8 cellular contexts compared by ENCODE assay signal in genomic region chr3:101695779-101696372, GRCh38. TPM values are rescaled to one million over a fixed set of nuclear protein-coding genes. Genes with fewer than 3 reads are reported as not detected.
DNase-seq lines count a peak whose midpoint lies in the region; ATAC-seq and TF ChIP-seq lines count a peak whose summit lies in the region.

No MANE protein-coding gene starts in this region.

- H3K9me3 Mint-ChIP-seq in activated naive CD4-positive, alpha-beta T cell treated with anti-CD3 and anti-CD28 coated beads for 36 hours = no peaks in the 10 kb centered on the region
- no peaks in the 10 kb centered on the region for H3K9me3 Mint-ChIP-seq in type B pancreatic cell
- no peaks in the 10 kb centered on the region for H3K9me3 Mint-ChIP-seq in activated T-helper 1 cell treated with anti-CD3 and anti-CD28 coated beads, Interleukin-12 subunit alpha, Interleukin-12 subunit beta, Interleukin-2, Interleukin-4 antibody, amounts not matched to agents 30 ng/mL and 10 ng/mL and 1 ng/mL, durations not matched to agents 14 hours and 24 hours and 36 hours

- H3K4me3 Mint-ChIP-seq in activated naive CD4-positive, alpha-beta T cell treated with anti-CD3 and anti-CD28 coated beads for 36 hours = no peak overlapping the region
- no peak overlapping the region for H3K4me3 Mint-ChIP-seq in type B pancreatic cell
- no peak overlapping the region for H3K4me3 Mint-ChIP-seq in activated T-helper 1 cell treated with anti-CD3 and anti-CD28 coated beads, Interleukin-12 subunit alpha, Interleukin-12 subunit beta, Interleukin-2, Interleukin-4 antibody, amounts not matched to agents 30 ng/mL and 10 ng/mL and 1 ng/mL, durations not matched to agents 14 hours and 24 hours and 36 hours

- TF ChIP-seq CTCF in right atrium auricular region (IDR thresholded peaks at IDR 0.05) = peak; percentile 67 to 85
- TF ChIP-seq CTCF in type B pancreatic cell (conservative IDR thresholded peaks at IDR 0.05) = peak; percentile 85

- H3K27me3 Mint-ChIP-seq in activated naive CD4-positive, alpha-beta T cell treated with anti-CD3 and anti-CD28 coated beads for 36 hours (ENCODE audit: low read depth) = no peaks in the 10 kb centered on the region
- no peaks in the 10 kb centered on the region for H3K27me3 Mint-ChIP-seq in type B pancreatic cell
- H3K27me3 Mint-ChIP-seq in activated T-helper 1 cell treated with anti-CD3 and anti-CD28 coated beads, Interleukin-12 subunit alpha, Interleukin-12 subunit beta, Interleukin-2, Interleukin-4 antibody, amounts not matched to agents 30 ng/mL and 10 ng/mL and 1 ng/mL, durations not matched to agents 14 hours and 24 hours and 36 hours (ENCODE audit: insufficient read depth) = no peaks in the 10 kb centered on the region

- H3K4me3 ChIP-seq in right atrium auricular region = no peak overlapping the region

- intact Hi-C loops in left ventricle myocardium superior (cut with micrococcal nuclease) = no loop called here
- intact Hi-C loops in activated naive CD4-positive, alpha-beta T cell treated with anti-CD3 and anti-CD28 coated beads for 36 hours (cut with micrococcal nuclease) = loop anchor here (1.0 to 2.0 kb wide), 4 partner anchors 28 to 841 kb away; partner anchors contain the start of gene CEP97
- intact Hi-C loops in activated T-helper 1 cell treated with anti-CD3 and anti-CD28 coated beads, Interleukin-12 subunit alpha, Interleukin-12 subunit beta, Interleukin-2, Interleukin-4 antibody, amounts not matched to agents 30 ng/mL and 10 ng/mL and 1 ng/mL, durations not matched to agents 14 hours and 24 hours and 36 hours (cut with micrococcal nuclease) = loop anchor here (1.0 to 5.0 kb wide), 2 partner anchors 107 to 841 kb away; no protein-coding TSS in a partner anchor

- ATAC-seq in left ventricle myocardium superior (no peak), GM21526 (IDR thresholded peaks at IDR 0.05; ENCODE audit: low FRiP score, unreplicated experiment) (no peak), HG03139 (IDR thresholded peaks at IDR 0.05; ENCODE audit: unreplicated experiment) (no peak)

- no peaks in the 10 kb centered on the region for H3K9me3 ChIP-seq in right atrium auricular region

- H3K27me3 ChIP-seq in right atrium auricular region = no peaks in the 10 kb centered on the region

- peaks cover 0 to 9% of the 10 kb centered on the region in 2 donors for H3K4me1 ChIP-seq in right atrium auricular region

- H3K27ac Mint-ChIP-seq in activated naive CD4-positive, alpha-beta T cell treated with anti-CD3 and anti-CD28 coated beads for 36 hours = no peak overlapping the region
- H3K27ac Mint-ChIP-seq in type B pancreatic cell = no peak overlapping the region
- no peak overlapping the region for H3K27ac Mint-ChIP-seq in activated T-helper 1 cell treated with anti-CD3 and anti-CD28 coated beads, Interleukin-12 subunit alpha, Interleukin-12 subunit beta, Interleukin-2, Interleukin-4 antibody, amounts not matched to agents 30 ng/mL and 10 ng/mL and 1 ng/mL, durations not matched to agents 14 hours and 24 hours and 36 hours

- CTCF ChIA-PET in activated naive CD4-positive, alpha-beta T cell treated with anti-CD3 and anti-CD28 coated beads for 36 hours (lab: Charles Lee) = interaction anchor here (0.6 to 2.0 kb wide), 3 partner anchors 9 to 362 kb away, joined by 3 to 5 read pairs (median 5); partner anchors contain the start of gene RPL24

- DNase-seq in right atrium auricular region (ENCODE audit: low spot score) = no peak
- no peak for DNase-seq in left ventricle myocardium superior
- peak; percentile 52 for DNase-seq in activated naive CD4-positive, alpha-beta T cell treated with anti-CD3 and anti-CD28 coated beads for 36 hours
- peak; percentile 55 for DNase-seq in iris pigment epithelial cell (ENCODE audit: low read depth)
- DNase-seq in type B pancreatic cell (ENCODE audit: extremely low spot score, unreplicated experiment) = no peak
- no peak for DNase-seq in activated T-helper 1 cell treated with anti-CD3 and anti-CD28 coated beads, Interleukin-12 subunit alpha, Interleukin-12 subunit beta, Interleukin-2, Interleukin-4 antibody, amounts not matched to agents 30 ng/mL and 10 ng/mL and 1 ng/mL, durations not matched to agents 14 hours and 24 hours and 36 hours (ENCODE audit: low spot score)

- H3K27ac ChIP-seq in right atrium auricular region = no peak overlapping the region

- no peaks in the 10 kb centered on the region for H3K36me3 ChIP-seq in right atrium auricular region

- no peaks in the 10 kb centered on the region for H3K36me3 Mint-ChIP-seq in activated naive CD4-positive, alpha-beta T cell treated with anti-CD3 and anti-CD28 coated beads for 36 hours (ENCODE audit: low read depth)
- H3K36me3 Mint-ChIP-seq in type B pancreatic cell = no peaks in the 10 kb centered on the region
- no peaks in the 10 kb centered on the region for H3K36me3 Mint-ChIP-seq in activated T-helper 1 cell treated with anti-CD3 and anti-CD28 coated beads, Interleukin-12 subunit alpha, Interleukin-12 subunit beta, Interleukin-2, Interleukin-4 antibody, amounts not matched to agents 30 ng/mL and 10 ng/mL and 1 ng/mL, durations not matched to agents 14 hours and 24 hours and 36 hours (ENCODE audit: low read depth)

- peaks cover 7% of the 10 kb centered on the region for H3K4me1 Mint-ChIP-seq in activated naive CD4-positive, alpha-beta T cell treated with anti-CD3 and anti-CD28 coated beads for 36 hours (ENCODE audit: low read depth)
- H3K4me1 Mint-ChIP-seq in type B pancreatic cell (ENCODE audit: unreplicated experiment) = peaks cover 5% of the 10 kb centered on the region
- H3K4me1 Mint-ChIP-seq in activated T-helper 1 cell treated with anti-CD3 and anti-CD28 coated beads, Interleukin-12 subunit alpha, Interleukin-12 subunit beta, Interleukin-2, Interleukin-4 antibody, amounts not matched to agents 30 ng/mL and 10 ng/mL and 1 ng/mL, durations not matched to agents 14 hours and 24 hours and 36 hours (ENCODE audit: low read depth) = no peaks in the 10 kb centered on the region

RNA-seq across cellular contexts. Expression of gene RPL24, which starts 9.4 kb away (rescaled TPM):
- 1,000 to 10,000 TPM; 1,059 to 1,395 TPM for total RNA-seq in right atrium auricular region
- 816 TPM for total RNA-seq in left ventricle myocardium superior
- total RNA-seq in activated naive CD4-positive, alpha-beta T cell treated with anti-CD3 and anti-CD28 coated beads for 36 hours = 1,000 to 10,000 TPM; 2,159 to 2,187 TPM
- total RNA-seq in type B pancreatic cell (ENCODE audit: low replicate concordance) = 1,197 and 1,373 TPM in 2 replicates
- 1,454 and 1,462 TPM in 2 replicates for total RNA-seq in activated T-helper 1 cell treated with anti-CD3 and anti-CD28 coated beads, Interleukin-12 subunit alpha, Interleukin-12 subunit beta, Interleukin-2, Interleukin-4 antibody, amounts not matched to agents 30 ng/mL and 10 ng/mL and 1 ng/mL, durations not matched to agents 14 hours and 24 hours and 36 hours

RNA-seq across cellular contexts. Expression of gene ZBTB11, which starts 18.9 kb away (rescaled TPM):
- 10 to 100 TPM in 1 of 2 donors, 1 to 10 TPM in 1; 9.8 to 10.4 TPM for total RNA-seq in right atrium auricular region
- 12.0 TPM for total RNA-seq in left ventricle myocardium superior
- 10 to 100 TPM; 31.2 to 31.7 TPM for total RNA-seq in activated naive CD4-positive, alpha-beta T cell treated with anti-CD3 and anti-CD28 coated beads for 36 hours
- 15.4 and 18.4 TPM in 2 replicates for total RNA-seq in type B pancreatic cell (ENCODE audit: low replicate concordance)
- total RNA-seq in activated T-helper 1 cell treated with anti-CD3 and anti-CD28 coated beads, Interleukin-12 subunit alpha, Interleukin-12 subunit beta, Interleukin-2, Interleukin-4 antibody, amounts not matched to agents 30 ng/mL and 10 ng/mL and 1 ng/mL, durations not matched to agents 14 hours and 24 hours and 36 hours = 29.0 and 31.9 TPM in 2 replicates

RNA-seq across cellular contexts. Expression of gene CEP97, which starts 28.5 kb away (rescaled TPM):
- total RNA-seq in right atrium auricular region = 1 to 10 TPM; 6.5 to 7.0 TPM
- total RNA-seq in left ventricle myocardium superior = 6.5 TPM
- total RNA-seq in activated naive CD4-positive, alpha-beta T cell treated with anti-CD3 and anti-CD28 coated beads for 36 hours = 10 to 100 TPM; 17.0 to 20.3 TPM
- 11.3 and 24.2 TPM in 2 replicates for total RNA-seq in type B pancreatic cell (ENCODE audit: low replicate concordance)
- total RNA-seq in activated T-helper 1 cell treated with anti-CD3 and anti-CD28 coated beads, Interleukin-12 subunit alpha, Interleukin-12 subunit beta, Interleukin-2, Interleukin-4 antibody, amounts not matched to agents 30 ng/mL and 10 ng/mL and 1 ng/mL, durations not matched to agents 14 hours and 24 hours and 36 hours = 20.2 and 20.6 TPM in 2 replicates

Comparison
In these comparisons a context has a peak if more than half of its experiments do, and no peak if none do; other contexts are left out.
1. DNase-seq: peak in activated naive CD4-positive, alpha-beta T cell treated with anti-CD3 and anti-CD28 coated beads for 36 hours (single experiment) and iris pigment epithelial cell (single experiment); none in right atrium auricular region (single experiment), left ventricle myocardium superior (single experiment), type B pancreatic cell (single experiment) and activated T-helper 1 cell treated with anti-CD3 and anti-CD28 coated beads, Interleukin-12 subunit alpha, Interleukin-12 subunit beta, Interleukin-2, Interleukin-4 antibody, amounts not matched to agents 30 ng/mL and 10 ng/mL and 1 ng/mL, durations not matched to agents 14 hours and 24 hours and 36 hours (single experiment).